Comparison of ENCODE assay signal across 1 cellular context in the genomic region with DNA sequence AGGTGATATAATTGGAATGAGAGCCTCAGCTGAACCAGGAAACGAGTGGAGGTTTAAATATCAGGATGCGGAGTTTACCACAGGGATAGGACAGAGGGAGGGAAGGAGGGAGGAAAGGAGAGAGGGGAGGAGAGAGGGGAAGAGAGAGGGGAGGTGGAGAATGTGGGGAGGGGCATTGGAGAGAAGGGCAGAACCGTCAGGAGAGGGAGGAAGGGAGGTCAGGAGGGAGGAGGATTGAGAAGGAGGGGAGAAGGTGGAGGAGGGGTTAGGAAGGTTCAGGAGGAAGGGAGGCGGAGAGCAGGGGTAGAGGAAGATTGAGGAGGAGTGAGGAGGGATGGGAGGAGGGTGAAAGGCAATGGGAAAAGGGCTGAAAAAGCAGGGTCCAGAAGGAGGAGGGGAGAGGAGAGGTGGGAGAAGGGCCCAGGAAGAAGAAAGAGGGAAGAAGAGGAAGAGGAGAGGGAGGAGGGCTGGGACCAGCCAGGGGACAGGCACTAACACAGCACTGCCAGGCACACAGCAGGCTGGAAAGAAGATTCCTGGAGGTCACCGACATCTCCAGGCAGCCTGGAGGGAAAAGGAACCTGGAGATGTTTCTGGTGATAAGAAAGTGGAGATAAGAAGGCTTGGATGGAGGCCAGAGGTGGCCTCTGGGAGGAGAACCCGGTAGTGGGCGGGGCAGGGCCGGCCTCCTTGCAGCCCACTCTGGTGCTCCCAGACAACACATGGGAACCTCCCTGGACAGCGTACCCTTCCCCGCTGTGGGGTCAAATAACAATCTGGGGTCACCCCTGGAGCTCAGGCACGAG.
TF ChIP-seq lines count a peak whose summit lies in the region.

No MANE protein-coding gene starts in this region.

TF ChIP-seq in K562, 482 proteins besides CTCF, POLR2A, EP300 and RAD21:
- TF ChIP-seq ZNF717 (CRISPR knock-in tag; IDR thresholded peaks at IDR 0.05) (no peak), PPARD (CRISPR knock-in tag; IDR thresholded peaks at IDR 0.05) (no peak), KDM1A (IDR thresholded peaks at IDR 0.05) (no peak), ZNF282 (CRISPR knock-in tag; IDR thresholded peaks at IDR 0.05) (no peak), MEF2D (tag; conservative IDR thresholded peaks at IDR 0.05; ENCODE audit: low read depth) (no peak), ELF4 (CRISPR knock-in tag; IDR thresholded peaks at IDR 0.05) (0 out of 2 replicates have a peak, but pooled peaks have one; percentile 37), ZNF263 (CRISPR knock-in tag; IDR thresholded peaks at IDR 0.05; ENCODE audit: borderline replicate concordance) (peak; percentile 62; the same call in 1 of the 2 replicates), BRD9 (IDR thresholded peaks at IDR 0.05; ENCODE audit: low read depth, partially characterized antibody) (no peak), PYGO2 (tag; IDR thresholded peaks at IDR 0.05) (no peak)
- TF ChIP-seq, protein P1, sequence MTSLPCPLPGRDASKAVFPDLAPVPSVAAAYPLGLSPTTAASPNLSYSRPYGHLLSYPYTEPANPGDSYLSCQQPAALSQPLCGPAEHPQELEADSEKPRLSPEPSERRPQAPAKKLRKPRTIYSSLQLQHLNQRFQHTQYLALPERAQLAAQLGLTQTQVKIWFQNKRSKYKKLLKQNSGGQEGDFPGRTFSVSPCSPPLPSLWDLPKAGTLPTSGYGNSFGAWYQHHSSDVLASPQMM (CRISPR knock-in tag; IDR thresholded peaks at IDR 0.05) = no peak
